In the genomic region with DNA sequence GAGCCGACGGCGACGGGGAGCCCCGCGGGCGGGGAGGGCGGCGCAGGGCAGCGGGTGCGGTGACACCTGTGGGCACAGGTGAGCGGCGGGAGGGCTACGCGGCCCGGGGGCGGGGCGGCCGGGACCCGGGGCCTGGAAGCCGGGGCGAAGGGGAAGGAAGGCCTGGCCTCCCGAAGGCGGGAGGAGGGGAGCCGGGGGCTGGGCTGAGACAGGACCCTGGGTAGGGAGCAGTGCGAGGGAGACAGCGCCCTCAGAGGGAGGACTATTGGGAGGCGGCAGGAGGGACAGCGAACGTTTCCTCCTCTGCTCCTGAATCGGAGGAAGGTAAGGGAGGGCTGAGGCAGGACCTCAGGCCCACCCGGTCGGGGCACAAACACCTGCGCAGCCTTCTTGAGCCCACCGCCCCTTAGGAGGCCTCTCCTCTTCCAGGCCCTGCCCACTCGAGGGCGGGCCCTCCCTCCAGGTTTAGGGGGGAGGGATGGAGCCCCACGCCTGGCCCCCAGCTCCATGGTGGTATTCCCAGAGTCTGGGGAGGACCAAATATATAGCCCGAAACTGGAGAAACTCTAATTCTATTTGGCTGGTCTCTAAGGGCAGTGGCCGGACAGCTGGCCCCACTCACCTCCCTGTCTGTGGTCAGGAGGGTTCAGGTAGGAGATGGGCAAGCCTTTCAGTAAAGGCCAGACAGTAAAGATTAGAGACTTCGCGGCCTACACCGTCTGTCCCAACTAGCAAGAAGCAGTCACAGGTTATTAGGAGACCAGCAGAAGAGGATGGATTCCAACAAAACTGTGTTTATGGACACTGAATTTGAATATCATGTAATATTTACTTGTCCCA, we compare ENCODE assay signal across 12 cellular contexts. TPM values are rescaled to one million over a fixed set of nuclear protein-coding genes. Genes with fewer than 3 reads are reported as not detected.
DNase-seq lines count a peak whose midpoint lies in the region; ATAC-seq, FAIRE-seq and TF ChIP-seq lines count a peak whose summit lies in the region.
"Had no signal": no experiment of that assay in that cellular context is flagged by ENCODE, and none has a peak within 500 bp of the region (broad histone marks: within the 10 kb centered on the region; RNA-seq: fewer than 3 reads in every experiment).

No MANE protein-coding gene starts in this region.

- no peaks in the 10 kb centered on the region for H3K79me2 ChIP-seq in endothelial cell of umbilical vein (ENCODE audit: control insufficient read depth, insufficient read depth, low read length)

- no peak overlapping the region for H3K27ac Mint-ChIP-seq in naive thymus-derived CD8-positive, alpha-beta T cell
- no peak overlapping the region for H3K27ac Mint-ChIP-seq in activated T-helper 1 cell treated with anti-CD3 and anti-CD28 coated beads, Interleukin-12 subunit alpha, Interleukin-12 subunit beta, Interleukin-2, Interleukin-4 antibody, amounts not matched to agents 30 ng/mL and 10 ng/mL and 1 ng/mL, durations not matched to agents 14 hours and 24 hours and 36 hours
- H3K27ac Mint-ChIP-seq: stimulated activated effector memory CD8-positive, alpha-beta T cell treated with anti-CD3 and anti-CD28 coated beads, Interleukin-12 subunit alpha, Interleukin-12 subunit beta, amount 100 ng/mL, for 72 hours had no signal

- H3K27me3 ChIP-seq in HUES64 (ENCODE audit: insufficient read depth, low read length) (peaks cover 6% of the 10 kb centered on the region), endothelial cell of umbilical vein (ENCODE audit: control insufficient read depth in 2 of 2, insufficient read depth in 2 of 2, low read length in 2 of 2) (peaks cover 0 to 4% of the 10 kb centered on the region in 2 experiments)

- H3K4me2 ChIP-seq in A549, result peak overlapping the region; percentile 65
- no peak overlapping the region for H3K4me2 ChIP-seq in endothelial cell of umbilical vein (ENCODE audit: insufficient read depth, low read length)

- TF ChIP-seq CTCF in A549 (IDR thresholded peaks at IDR 0.05), result no peak
- no peak for TF ChIP-seq CTCF in endothelial cell of umbilical vein (IDR thresholded peaks at IDR 0.05; ENCODE audit: extremely low read depth in 1 of 2, insufficient read depth in 1 of 2, low read depth in 1 of 2, low read length in 2 of 2)

- peak overlapping the region in 1 of 2 experiments; percentile 33; a peak in 3 of 6 replicates for H3K27ac ChIP-seq in A549
- H3K27ac ChIP-seq in HUES64 (ENCODE audit: low read depth, low read length), result no peak overlapping the region
- no peak overlapping the region for H3K27ac ChIP-seq in endothelial cell of umbilical vein (ENCODE audit: insufficient read depth, low read depth, low read length)

- H3K4me1 ChIP-seq in A549 (peaks cover 21% of the 10 kb centered on the region), HUES64 (ENCODE audit: insufficient read depth, low read length) (peaks cover 12% of the 10 kb centered on the region), endothelial cell of umbilical vein (ENCODE audit: control insufficient read depth, extremely low read depth, insufficient read depth, low read length) (no peaks in the 10 kb centered on the region)

- no peaks in the 10 kb centered on the region for H3K9me3 Mint-ChIP-seq in naive thymus-derived CD8-positive, alpha-beta T cell
- no peaks in the 10 kb centered on the region for H3K9me3 Mint-ChIP-seq in activated T-helper 1 cell treated with anti-CD3 and anti-CD28 coated beads, Interleukin-12 subunit alpha, Interleukin-12 subunit beta, Interleukin-2, Interleukin-4 antibody, amounts not matched to agents 30 ng/mL and 10 ng/mL and 1 ng/mL, durations not matched to agents 14 hours and 24 hours and 36 hours
- H3K9me3 Mint-ChIP-seq: stimulated activated effector memory CD8-positive, alpha-beta T cell treated with anti-CD3 and anti-CD28 coated beads, Interleukin-12 subunit alpha, Interleukin-12 subunit beta, amount 100 ng/mL, for 72 hours had no signal

- no peaks in the 10 kb centered on the region for H3K36me3 Mint-ChIP-seq in naive thymus-derived CD8-positive, alpha-beta T cell
- no peaks in the 10 kb centered on the region for H3K36me3 Mint-ChIP-seq in activated T-helper 1 cell treated with anti-CD3 and anti-CD28 coated beads, Interleukin-12 subunit alpha, Interleukin-12 subunit beta, Interleukin-2, Interleukin-4 antibody, amounts not matched to agents 30 ng/mL and 10 ng/mL and 1 ng/mL, durations not matched to agents 14 hours and 24 hours and 36 hours (ENCODE audit: low read depth)
- H3K36me3 Mint-ChIP-seq: stimulated activated effector memory CD8-positive, alpha-beta T cell treated with anti-CD3 and anti-CD28 coated beads, Interleukin-12 subunit alpha, Interleukin-12 subunit beta, amount 100 ng/mL, for 72 hours had no signal

- no peak for TF ChIP-seq RAD21 in A549 (conservative IDR thresholded peaks at IDR 0.05 in 1 of 2, IDR thresholded peaks at IDR 0.05 in 1 of 2)

- H3K9me1 ChIP-seq in endothelial cell of umbilical vein (replicated peaks; ENCODE audit: control insufficient read depth, extremely low read depth, insufficient read depth, low read length), result no peaks in the 10 kb centered on the region

- no peaks in the 10 kb centered on the region for H4K20me1 ChIP-seq in endothelial cell of umbilical vein (replicated peaks; ENCODE audit: control insufficient read depth, extremely low read depth, insufficient read depth, low read length)

- CTCF ChIA-PET in A549 (lab: Yijun Ruan, JAX), result interaction anchor here (1.2 to 2.3 kb wide), 3 partner anchors 16 to 32 kb away, joined by 3 to 4 read pairs (median 4); no protein-coding TSS in a partner anchor
- CTCF ChIA-PET in endothelial cell of umbilical vein (lab: Charles Lee), result interaction anchor here (1.1 kb wide), 1 partner anchor 12 kb away, joined by 4 read pairs; no protein-coding TSS in a partner anchor

- DNase-seq in A549 (ENCODE audit: low read depth in 1 of 2, low spot score in 1 of 2) (no peak), endothelial cell of umbilical vein (ENCODE audit: low read depth, low spot score) (no peak), T-helper 2 cell (no peak)
- DNase-seq in naive thymus-derived CD8-positive, alpha-beta T cell, result no peak
- DNase-seq in activated T-helper 1 cell treated with anti-CD3 and anti-CD28 coated beads, Interleukin-12 subunit alpha, Interleukin-12 subunit beta, Interleukin-2, Interleukin-4 antibody, amounts not matched to agents 30 ng/mL and 10 ng/mL and 1 ng/mL, durations not matched to agents 14 hours and 24 hours and 36 hours (ENCODE audit: low spot score), result no peak
- DNase-seq: caudate nucleus, DMS153 had no signal

- peaks cover 0 to 2% (median under 1%) of the 10 kb centered on the region in 4 donors for H3K4me1 Mint-ChIP-seq in naive thymus-derived CD8-positive, alpha-beta T cell
- peaks cover 12% of the 10 kb centered on the region for H3K4me1 Mint-ChIP-seq in activated T-helper 1 cell treated with anti-CD3 and anti-CD28 coated beads, Interleukin-12 subunit alpha, Interleukin-12 subunit beta, Interleukin-2, Interleukin-4 antibody, amounts not matched to agents 30 ng/mL and 10 ng/mL and 1 ng/mL, durations not matched to agents 14 hours and 24 hours and 36 hours (ENCODE audit: low read depth)

- no peak overlapping the region for H2AFZ ChIP-seq in endothelial cell of umbilical vein (ENCODE audit: low read depth, low read length)

- peak overlapping the region in 6 of 10 donors; percentile 28 to 46 (median 43) for H3K4me3 Mint-ChIP-seq in naive thymus-derived CD8-positive, alpha-beta T cell
- no peak overlapping the region for H3K4me3 Mint-ChIP-seq in activated T-helper 1 cell treated with anti-CD3 and anti-CD28 coated beads, Interleukin-12 subunit alpha, Interleukin-12 subunit beta, Interleukin-2, Interleukin-4 antibody, amounts not matched to agents 30 ng/mL and 10 ng/mL and 1 ng/mL, durations not matched to agents 14 hours and 24 hours and 36 hours
- H3K4me3 Mint-ChIP-seq: stimulated activated effector memory CD8-positive, alpha-beta T cell treated with anti-CD3 and anti-CD28 coated beads, Interleukin-12 subunit alpha, Interleukin-12 subunit beta, amount 100 ng/mL, for 72 hours had no signal

- TF ChIP-seq EP300 in A549 (IDR thresholded peaks at IDR 0.05), result no peak

- dilution Hi-C loops in endothelial cell of umbilical vein (cut with MboI; ENCODE audit: extremely low pct_ligation_motif_present, low sequenced_read_pairs), result no loop called here

- BruUV-seq in endothelial cell of umbilical vein (replicated peaks; lab: Mats Ljungman, UMichigan), result no TSS peak

- H3K9me3 ChIP-seq in A549 (no peaks in the 10 kb centered on the region), HUES64 (ENCODE audit: insufficient read depth, low read depth, low read length) (no peaks in the 10 kb centered on the region), endothelial cell of umbilical vein (replicated peaks; ENCODE audit: control insufficient read depth, insufficient read depth, low read length) (no peaks in the 10 kb centered on the region)

- FAIRE-seq in A549 (lab: Jason Lieb, UNC), result no peak
- FAIRE-seq in endothelial cell of umbilical vein (lab: Jason Lieb, UNC), result no peak

- POLR2A ChIA-PET in A549 (lab: Yijun Ruan, JAX) (interaction anchor here (1.1 kb wide), 1 partner anchor 160 kb away, joined by 3 read pairs; a partner anchor contains a TSS), endothelial cell of umbilical vein (lab: Charles Lee) (no interaction called here)
- POLR2A ChIA-PET in naive thymus-derived CD8-positive, alpha-beta T cell (lab: Charles Lee), result no interaction called here

- 86% methylated on average over 17 of the region's 43 CpGs for WGBS in A549 (ENCODE audit: missing lambda C conversion rate)
- 14% methylated on average over 43 of the region's 43 CpGs for WGBS in HUES64

- ATAC-seq in A549 (no peak), HG02759 (IDR thresholded peaks at IDR 0.05; ENCODE audit: unreplicated experiment) (no peak), GM18868 (IDR thresholded peaks at IDR 0.05; ENCODE audit: unreplicated experiment) (no peak)
- peak in 1 of 2 donors; percentile 57 for ATAC-seq in naive thymus-derived CD8-positive, alpha-beta T cell
- ATAC-seq: stimulated activated effector memory CD8-positive, alpha-beta T cell treated with anti-CD3 and anti-CD28 coated beads, Interleukin-12 subunit alpha, Interleukin-12 subunit beta, amount 100 ng/mL, for 72 hours had no signal

- H3K36me3 ChIP-seq in HUES64 (ENCODE audit: insufficient read depth, low read length) (peaks cover 17% of the 10 kb centered on the region), endothelial cell of umbilical vein (ENCODE audit: control insufficient read depth in 2 of 2, extremely low read depth in 1 of 2, insufficient read depth in 2 of 2, low read length in 2 of 2) (no peaks in the 10 kb centered on the region)

- peak overlapping the region; percentile 31; the same call in 1 of the 3 replicates for H3K4me3 ChIP-seq in A549
- H3K4me3 ChIP-seq in HUES64 (ENCODE audit: low read length), result peak overlapping the region; percentile 58
- peak overlapping the region in 1 of 3 experiments; percentile 18 for H3K4me3 ChIP-seq in endothelial cell of umbilical vein (replicated peaks in 1 of 3; ENCODE audit: insufficient read depth in 1 of 3, low read depth in 1 of 3, low read length in 3 of 3)

- intact Hi-C loops in endothelial cell of umbilical vein (cut with micrococcal nuclease), result no loop called here
- intact Hi-C loops in activated T-helper 1 cell treated with anti-CD3 and anti-CD28 coated beads, Interleukin-12 subunit alpha, Interleukin-12 subunit beta, Interleukin-2, Interleukin-4 antibody, amounts not matched to agents 30 ng/mL and 10 ng/mL and 1 ng/mL, durations not matched to agents 14 hours and 24 hours and 36 hours (cut with micrococcal nuclease), result no loop called here

- H3K9ac ChIP-seq in HUES64 (ENCODE audit: low read depth, low read length) (peak overlapping the region; percentile 47; the same call in 1 of the 2 replicates), endothelial cell of umbilical vein (replicated peaks; ENCODE audit: extremely low read depth, insufficient read depth, low read length) (no peak overlapping the region)

- H3K27me3 Mint-ChIP-seq in naive thymus-derived CD8-positive, alpha-beta T cell, result peaks cover 2 to 18% (median 11%) of the 10 kb centered on the region in 5 donors
- H3K27me3 Mint-ChIP-seq in activated T-helper 1 cell treated with anti-CD3 and anti-CD28 coated beads, Interleukin-12 subunit alpha, Interleukin-12 subunit beta, Interleukin-2, Interleukin-4 antibody, amounts not matched to agents 30 ng/mL and 10 ng/mL and 1 ng/mL, durations not matched to agents 14 hours and 24 hours and 36 hours (ENCODE audit: insufficient read depth), result peaks cover 25% of the 10 kb centered on the region

- TF ChIP-seq POLR2A in A549 (IDR thresholded peaks at IDR 0.05; ENCODE audit: low read length) (no peak; the same call in 1 of the 2 replicates), endothelial cell of umbilical vein (IDR thresholded peaks at IDR 0.05; ENCODE audit: low read depth, low read length) (no peak)

RNA-seq across cellular contexts. Expression of a gene that starts 0.5 kb away (rescaled TPM):
- polyA plus RNA-seq in A549 (2011; rRNA removed) (0.25 and 0.31 TPM in 2 replicates), A549 (2017; fragmentation: RNase III; extraction: RNeasy Plus Mini Kit Qiagen cat#74134 plus additional on column Dnase treatment) (0.15 to 0.29 TPM (median 0.16 TPM) in 3 replicates), endothelial cell of umbilical vein (0.11 and 0.12 TPM in 2 replicates)
- 0.26 and 0.70 TPM in 2 replicates for polyA plus RNA-seq in A549 (2012; cell fraction: cytosol; rRNA removed)
- 0.26 and 0.33 TPM in 2 replicates for polyA plus RNA-seq in A549 (2012; cell fraction: nucleus; rRNA removed)
- 0.41 and 0.88 TPM in 2 replicates for polyA minus RNA-seq in A549 (2011; rRNA and poly(A)+ RNA removed)
- 12.1 TPM for polyA plus RNA-seq in HUES64 (2013, experiment 1 of 2)
- 11.6 TPM for polyA plus RNA-seq in HUES64 (2013, experiment 2 of 2)
- total RNA-seq in endothelial cell of umbilical vein, result 0.48 TPM in 1 of 2 replicates, not detected in the other
- polyA plus RNA-seq in endothelial cell of umbilical vein (2011; cell fraction: cytosol; rRNA removed), result 0.09 and 0.79 TPM in 2 replicates
- polyA plus RNA-seq in endothelial cell of umbilical vein (2011; cell fraction: nucleus; rRNA removed), result 0.04 TPM in 1 of 2 replicates, not detected in the other
- polyA plus RNA-seq in endothelial cell of umbilical vein (2012), result 0.14 and 0.50 TPM in 2 replicates
- not detected in 2 replicates for polyA minus RNA-seq in endothelial cell of umbilical vein
- polyA minus RNA-seq in endothelial cell of umbilical vein (2011; cell fraction: cytosol; rRNA and poly(A)+ RNA removed), result not detected
- polyA minus RNA-seq in endothelial cell of umbilical vein (2011; cell fraction: nucleus; rRNA and poly(A)+ RNA removed), result not detected in 2 replicates
- not detected for total RNA-seq in naive thymus-derived CD8-positive, alpha-beta T cell
- under 1 TPM; 0.14 to 0.17 (median 0.15) TPM for polyA plus RNA-seq in naive thymus-derived CD8-positive, alpha-beta T cell
- not detected in 2 replicates for total RNA-seq in activated T-helper 1 cell treated with anti-CD3 and anti-CD28 coated beads, Interleukin-12 subunit alpha, Interleukin-12 subunit beta, Interleukin-2, Interleukin-4 antibody, amounts not matched to agents 30 ng/mL and 10 ng/mL and 1 ng/mL, durations not matched to agents 14 hours and 24 hours and 36 hours
- total RNA-seq: mononuclear cell had no signal

RNA-seq across cellular contexts. Expression of a gene that starts 30.9 kb away (rescaled TPM):
- polyA plus RNA-seq in A549 (2011; rRNA removed), result 460 and 621 TPM in 2 replicates
- 275 and 344 TPM in 2 replicates for polyA plus RNA-seq in A549 (2012; cell fraction: cytosol; rRNA removed)
- 409 and 455 TPM in 2 replicates for polyA plus RNA-seq in A549 (2012; cell fraction: nucleus; rRNA removed)
- 324 to 416 TPM (median 367 TPM) in 3 replicates for polyA plus RNA-seq in A549 (2017; fragmentation: RNase III; extraction: RNeasy Plus Mini Kit Qiagen cat#74134 plus additional on column Dnase treatment)
- polyA minus RNA-seq in A549 (2011; rRNA and poly(A)+ RNA removed), result 307 and 325 TPM in 2 replicates
- 39.4 TPM for polyA plus RNA-seq in HUES64 (2013, experiment 1 of 2)
- 37.2 TPM for polyA plus RNA-seq in HUES64 (2013, experiment 2 of 2)
- total RNA-seq in endothelial cell of umbilical vein, result 84.0 and 98.2 TPM in 2 replicates
- 86.5 and 92.9 TPM in 2 replicates for polyA plus RNA-seq in endothelial cell of umbilical vein
- 83.7 and 84.0 TPM in 2 replicates for polyA plus RNA-seq in endothelial cell of umbilical vein (2011; cell fraction: cytosol; rRNA removed)
- 63.0 and 68.9 TPM in 2 replicates for polyA plus RNA-seq in endothelial cell of umbilical vein (2011; cell fraction: nucleus; rRNA removed)
- 101 and 108 TPM in 2 replicates for polyA plus RNA-seq in endothelial cell of umbilical vein (2012)
- 91.7 and 97.9 TPM in 2 replicates for polyA minus RNA-seq in endothelial cell of umbilical vein
- polyA minus RNA-seq in endothelial cell of umbilical vein (2011; cell fraction: cytosol; rRNA and poly(A)+ RNA removed), result 65.3 TPM
- 58.5 and 60.2 TPM in 2 replicates for polyA minus RNA-seq in endothelial cell of umbilical vein (2011; cell fraction: nucleus; rRNA and poly(A)+ RNA removed)
- total RNA-seq in naive thymus-derived CD8-positive, alpha-beta T cell, result 10 to 100 TPM; 91.7 to 97.6 TPM
- 10 to 100 TPM; 19.5 to 43.7 (median 31.1) TPM for polyA plus RNA-seq in naive thymus-derived CD8-positive, alpha-beta T cell
- total RNA-seq in activated T-helper 1 cell treated with anti-CD3 and anti-CD28 coated beads, Interleukin-12 subunit alpha, Interleukin-12 subunit beta, Interleukin-2, Interleukin-4 antibody, amounts not matched to agents 30 ng/mL and 10 ng/mL and 1 ng/mL, durations not matched to agents 14 hours and 24 hours and 36 hours, result 51.4 and 55.9 TPM in 2 replicates
